1 cellular context compared by ENCODE assay signal in the genomic region with DNA sequence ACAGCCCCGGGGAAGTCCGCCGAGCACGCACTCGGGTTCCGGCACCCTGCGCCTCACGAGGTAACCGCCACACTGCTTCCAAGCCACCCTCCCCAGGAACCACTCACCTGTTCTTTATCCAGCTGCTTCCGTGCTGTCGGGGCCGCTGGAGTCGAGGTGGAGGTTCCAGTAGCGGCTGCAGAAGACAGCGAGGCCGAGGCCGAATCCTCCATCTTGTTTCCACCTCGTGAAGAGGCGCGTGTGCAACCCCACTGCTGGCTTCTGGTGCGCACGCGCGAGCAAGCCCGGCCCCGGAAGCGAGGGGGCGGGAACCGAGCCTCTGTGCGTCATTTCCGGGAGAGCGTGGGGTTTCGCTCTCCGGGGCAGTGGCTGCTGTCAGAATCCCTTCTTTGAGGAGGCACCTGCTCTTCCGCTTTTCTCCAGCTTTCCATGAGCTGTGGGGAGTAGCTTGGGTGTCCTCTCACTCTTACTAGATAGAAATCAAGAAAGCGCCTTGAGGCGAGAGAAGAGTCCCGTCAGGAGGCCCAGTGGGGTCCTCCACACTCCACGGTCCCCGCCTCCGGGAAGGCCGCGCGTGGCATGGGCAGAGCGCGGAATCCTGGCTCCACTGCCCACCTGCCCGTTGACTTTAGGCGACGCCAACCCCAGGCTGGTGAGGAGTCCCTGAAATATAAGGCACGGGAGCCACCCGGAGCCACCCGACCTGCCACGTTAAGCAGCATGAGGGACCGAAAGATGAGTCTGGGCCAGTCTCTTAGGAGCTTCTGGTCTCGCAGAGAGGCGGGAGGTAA.
A peak's percentile ranks its signal among the peaks of the same experiment; 100 is the strongest.
TF ChIP-seq lines count a peak whose summit lies in the region.

A gene (minus strand): TSS at position 242 of the 791 bp plus-strand sequence. CDS start 30 bp downstream, at position 212.

TF ChIP-seq in HepG2, 621 proteins besides CTCF, POLR2A, EP300 and RAD21 (continued from another document and continues in another):
- TF ChIP-seq, protein P1, sequence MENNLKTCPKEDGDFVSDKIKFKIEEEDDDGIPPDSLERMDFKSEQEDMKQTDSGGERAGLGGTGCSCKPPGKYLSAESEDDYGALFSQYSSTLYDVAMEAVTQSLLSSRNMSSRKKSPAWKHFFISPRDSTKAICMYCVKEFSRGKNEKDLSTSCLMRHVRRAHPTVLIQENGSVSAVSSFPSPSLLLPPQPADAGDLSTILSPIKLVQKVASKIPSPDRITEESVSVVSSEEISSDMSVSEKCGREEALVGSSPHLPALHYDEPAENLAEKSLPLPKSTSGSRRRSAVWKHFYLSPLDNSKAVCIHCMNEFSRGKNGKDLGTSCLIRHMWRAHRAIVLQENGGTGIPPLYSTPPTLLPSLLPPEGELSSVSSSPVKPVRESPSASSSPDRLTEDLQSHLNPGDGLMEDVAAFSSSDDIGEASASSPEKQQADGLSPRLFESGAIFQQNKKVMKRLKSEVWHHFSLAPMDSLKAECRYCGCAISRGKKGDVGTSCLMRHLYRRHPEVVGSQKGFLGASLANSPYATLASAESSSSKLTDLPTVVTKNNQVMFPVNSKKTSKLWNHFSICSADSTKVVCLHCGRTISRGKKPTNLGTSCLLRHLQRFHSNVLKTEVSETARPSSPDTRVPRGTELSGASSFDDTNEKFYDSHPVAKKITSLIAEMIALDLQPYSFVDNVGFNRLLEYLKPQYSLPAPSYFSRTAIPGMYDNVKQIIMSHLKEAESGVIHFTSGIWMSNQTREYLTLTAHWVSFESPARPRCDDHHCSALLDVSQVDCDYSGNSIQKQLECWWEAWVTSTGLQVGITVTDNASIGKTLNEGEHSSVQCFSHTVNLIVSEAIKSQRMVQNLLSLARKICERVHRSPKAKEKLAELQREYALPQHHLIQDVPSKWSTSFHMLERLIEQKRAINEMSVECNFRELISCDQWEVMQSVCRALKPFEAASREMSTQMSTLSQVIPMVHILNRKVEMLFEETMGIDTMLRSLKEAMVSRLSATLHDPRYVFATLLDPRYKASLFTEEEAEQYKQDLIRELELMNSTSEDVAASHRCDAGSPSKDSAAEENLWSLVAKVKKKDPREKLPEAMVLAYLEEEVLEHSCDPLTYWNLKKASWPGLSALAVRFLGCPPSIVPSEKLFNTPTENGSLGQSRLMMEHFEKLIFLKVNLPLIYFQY (CRISPR knock-in tag; IDR thresholded peaks at IDR 0.05; ENCODE audit: borderline replicate concordance) = peak; percentile 14; the same call in 1 of the 2 replicates
- TF ChIP-seq CBX5 (CRISPR knock-in tag; IDR thresholded peaks at IDR 0.05; ENCODE audit: borderline replicate concordance) (peak; percentile 41), KAT7 (CRISPR knock-in tag; IDR thresholded peaks at IDR 0.05; ENCODE audit: borderline replicate concordance) (peak; percentile 91; the same call in 1 of the 2 replicates), ZNF879 (CRISPR knock-in tag; IDR thresholded peaks at IDR 0.05) (0 out of 2 replicates have a peak, but pooled peaks have one; percentile 79), ZKSCAN8 (CRISPR knock-in tag; IDR thresholded peaks at IDR 0.05; ENCODE audit: borderline replicate concordance) (peak; percentile 47), SRSF9 (IDR thresholded peaks at IDR 0.05; ENCODE audit: borderline replicate concordance, insufficient read depth, low read depth, low read length, poor library complexity, severe bottlenecking) (no peak), ZNF543 (CRISPR knock-in tag; IDR thresholded peaks at IDR 0.05) (0 out of 2 replicates have a peak, but pooled peaks have one; percentile 95), ZNF572 (CRISPR knock-in tag; IDR thresholded peaks at IDR 0.05) (peak; percentile 26; the same call in 1 of the 2 replicates), ETV6 (CRISPR knock-in tag; conservative IDR thresholded peaks at IDR 0.05) (peak; percentile 95), ISX (CRISPR knock-in tag; conservative IDR thresholded peaks at IDR 0.05) (no peak), TEAD2 (CRISPR knock-in tag; IDR thresholded peaks at IDR 0.05) (no peak; the same call in 1 of the 2 replicates), IKZF4 (CRISPR knock-in tag; IDR thresholded peaks at IDR 0.05; ENCODE audit: borderline replicate concordance, low read depth, not compliant biosample characterization) (peak; percentile 99), RARA (CRISPR knock-in tag; IDR thresholded peaks at IDR 0.05) (peak; percentile 17), TSC22D2 (CRISPR knock-in tag; IDR thresholded peaks at IDR 0.05; ENCODE audit: borderline replicate concordance) (peak; percentile 94; the same call in 1 of the 2 replicates), ZNF674 (CRISPR knock-in tag; IDR thresholded peaks at IDR 0.05; ENCODE audit: low read depth) (peak; percentile 93; the same call in 1 of the 2 replicates), ZNF720 (CRISPR knock-in tag; IDR thresholded peaks at IDR 0.05) (no peak), MEIS1 (CRISPR knock-in tag; IDR thresholded peaks at IDR 0.05; ENCODE audit: borderline replicate concordance) (0 out of 2 replicates have a peak, but pooled peaks have one; percentile 88), ZNF768 (CRISPR knock-in tag; IDR thresholded peaks at IDR 0.05) (no peak; the same call in 1 of the 2 replicates), CBX2 (IDR thresholded peaks at IDR 0.05; ENCODE audit: low read depth, low read length) (no peak), CBX2 (CRISPR knock-in tag; IDR thresholded peaks at IDR 0.05; ENCODE audit: low read depth) (peak; percentile 89; the same call in 1 of the 2 replicates), RORA (CRISPR knock-in tag; IDR thresholded peaks at IDR 0.05) (no peak; the same call in 1 of the 2 replicates)
- TF ChIP-seq, protein P2, sequence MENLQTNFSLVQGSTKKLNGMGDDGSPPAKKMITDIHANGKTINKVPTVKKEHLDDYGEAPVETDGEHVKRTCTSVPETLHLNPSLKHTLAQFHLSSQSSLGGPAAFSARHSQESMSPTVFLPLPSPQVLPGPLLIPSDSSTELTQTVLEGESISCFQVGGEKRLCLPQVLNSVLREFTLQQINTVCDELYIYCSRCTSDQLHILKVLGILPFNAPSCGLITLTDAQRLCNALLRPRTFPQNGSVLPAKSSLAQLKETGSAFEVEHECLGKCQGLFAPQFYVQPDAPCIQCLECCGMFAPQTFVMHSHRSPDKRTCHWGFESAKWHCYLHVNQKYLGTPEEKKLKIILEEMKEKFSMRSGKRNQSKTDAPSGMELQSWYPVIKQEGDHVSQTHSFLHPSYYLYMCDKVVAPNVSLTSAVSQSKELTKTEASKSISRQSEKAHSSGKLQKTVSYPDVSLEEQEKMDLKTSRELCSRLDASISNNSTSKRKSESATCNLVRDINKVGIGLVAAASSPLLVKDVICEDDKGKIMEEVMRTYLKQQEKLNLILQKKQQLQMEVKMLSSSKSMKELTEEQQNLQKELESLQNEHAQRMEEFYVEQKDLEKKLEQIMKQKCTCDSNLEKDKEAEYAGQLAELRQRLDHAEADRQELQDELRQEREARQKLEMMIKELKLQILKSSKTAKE (CRISPR knock-in tag; IDR thresholded peaks at IDR 0.05; ENCODE audit: borderline replicate concordance) = no peak
- TF ChIP-seq, protein P3, sequence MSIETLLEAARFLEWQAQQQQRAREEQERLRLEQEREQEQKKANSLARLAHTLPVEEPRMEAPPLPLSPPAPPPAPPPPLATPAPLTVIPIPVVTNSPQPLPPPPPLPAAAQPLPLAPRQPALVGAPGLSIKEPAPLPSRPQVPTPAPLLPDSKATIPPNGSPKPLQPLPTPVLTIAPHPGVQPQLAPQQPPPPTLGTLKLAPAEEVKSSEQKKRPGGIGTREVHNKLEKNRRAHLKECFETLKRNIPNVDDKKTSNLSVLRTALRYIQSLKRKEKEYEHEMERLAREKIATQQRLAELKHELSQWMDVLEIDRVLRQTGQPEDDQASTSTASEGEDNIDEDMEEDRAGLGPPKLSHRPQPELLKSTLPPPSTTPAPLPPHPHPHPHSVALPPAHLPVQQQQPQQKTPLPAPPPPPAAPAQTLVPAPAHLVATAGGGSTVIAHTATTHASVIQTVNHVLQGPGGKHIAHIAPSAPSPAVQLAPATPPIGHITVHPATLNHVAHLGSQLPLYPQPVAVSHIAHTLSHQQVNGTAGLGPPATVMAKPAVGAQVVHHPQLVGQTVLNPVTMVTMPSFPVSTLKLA (IDR thresholded peaks at IDR 0.05) = peak; percentile 94
- TF ChIP-seq, protein P4, sequence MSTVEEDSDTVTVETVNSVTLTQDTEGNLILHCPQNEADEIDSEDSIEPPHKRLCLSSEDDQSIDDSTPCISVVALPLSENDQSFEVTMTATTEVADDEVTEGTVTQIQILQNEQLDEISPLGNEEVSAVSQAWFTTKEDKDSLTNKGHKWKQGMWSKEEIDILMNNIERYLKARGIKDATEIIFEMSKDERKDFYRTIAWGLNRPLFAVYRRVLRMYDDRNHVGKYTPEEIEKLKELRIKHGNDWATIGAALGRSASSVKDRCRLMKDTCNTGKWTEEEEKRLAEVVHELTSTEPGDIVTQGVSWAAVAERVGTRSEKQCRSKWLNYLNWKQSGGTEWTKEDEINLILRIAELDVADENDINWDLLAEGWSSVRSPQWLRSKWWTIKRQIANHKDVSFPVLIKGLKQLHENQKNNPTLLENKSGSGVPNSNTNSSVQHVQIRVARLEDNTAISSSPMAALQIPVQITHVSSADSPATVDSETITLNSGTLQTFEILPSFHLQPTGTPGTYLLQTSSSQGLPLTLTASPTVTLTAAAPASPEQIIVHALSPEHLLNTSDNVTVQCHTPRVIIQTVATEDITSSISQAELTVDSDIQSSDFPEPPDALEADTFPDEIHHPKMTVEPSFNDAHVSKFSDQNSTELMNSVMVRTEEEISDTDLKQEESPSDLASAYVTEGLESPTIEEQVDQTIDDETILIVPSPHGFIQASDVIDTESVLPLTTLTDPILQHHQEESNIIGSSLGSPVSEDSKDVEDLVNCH (CRISPR knock-in tag; IDR thresholded peaks at IDR 0.05) = no peak
- TF ChIP-seq, protein P5, sequence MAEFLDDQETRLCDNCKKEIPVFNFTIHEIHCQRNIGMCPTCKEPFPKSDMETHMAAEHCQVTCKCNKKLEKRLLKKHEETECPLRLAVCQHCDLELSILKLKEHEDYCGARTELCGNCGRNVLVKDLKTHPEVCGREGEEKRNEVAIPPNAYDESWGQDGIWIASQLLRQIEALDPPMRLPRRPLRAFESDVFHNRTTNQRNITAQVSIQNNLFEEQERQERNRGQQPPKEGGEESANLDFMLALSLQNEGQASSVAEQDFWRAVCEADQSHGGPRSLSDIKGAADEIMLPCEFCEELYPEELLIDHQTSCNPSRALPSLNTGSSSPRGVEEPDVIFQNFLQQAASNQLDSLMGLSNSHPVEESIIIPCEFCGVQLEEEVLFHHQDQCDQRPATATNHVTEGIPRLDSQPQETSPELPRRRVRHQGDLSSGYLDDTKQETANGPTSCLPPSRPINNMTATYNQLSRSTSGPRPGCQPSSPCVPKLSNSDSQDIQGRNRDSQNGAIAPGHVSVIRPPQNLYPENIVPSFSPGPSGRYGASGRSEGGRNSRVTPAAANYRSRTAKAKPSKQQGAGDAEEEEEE (CRISPR knock-in tag; IDR thresholded peaks at IDR 0.05; ENCODE audit: borderline replicate concordance) = peak; percentile 98
- TF ChIP-seq, protein P6, sequence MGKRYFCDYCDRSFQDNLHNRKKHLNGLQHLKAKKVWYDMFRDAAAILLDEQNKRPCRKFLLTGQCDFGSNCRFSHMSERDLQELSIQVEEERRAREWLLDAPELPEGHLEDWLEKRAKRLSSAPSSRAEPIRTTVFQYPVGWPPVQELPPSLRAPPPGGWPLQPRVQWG (CRISPR knock-in tag; IDR thresholded peaks at IDR 0.05; ENCODE audit: borderline replicate concordance, low read depth) = peak; percentile 67; the same call in 1 of the 2 replicates
- TF ChIP-seq, protein P7, sequence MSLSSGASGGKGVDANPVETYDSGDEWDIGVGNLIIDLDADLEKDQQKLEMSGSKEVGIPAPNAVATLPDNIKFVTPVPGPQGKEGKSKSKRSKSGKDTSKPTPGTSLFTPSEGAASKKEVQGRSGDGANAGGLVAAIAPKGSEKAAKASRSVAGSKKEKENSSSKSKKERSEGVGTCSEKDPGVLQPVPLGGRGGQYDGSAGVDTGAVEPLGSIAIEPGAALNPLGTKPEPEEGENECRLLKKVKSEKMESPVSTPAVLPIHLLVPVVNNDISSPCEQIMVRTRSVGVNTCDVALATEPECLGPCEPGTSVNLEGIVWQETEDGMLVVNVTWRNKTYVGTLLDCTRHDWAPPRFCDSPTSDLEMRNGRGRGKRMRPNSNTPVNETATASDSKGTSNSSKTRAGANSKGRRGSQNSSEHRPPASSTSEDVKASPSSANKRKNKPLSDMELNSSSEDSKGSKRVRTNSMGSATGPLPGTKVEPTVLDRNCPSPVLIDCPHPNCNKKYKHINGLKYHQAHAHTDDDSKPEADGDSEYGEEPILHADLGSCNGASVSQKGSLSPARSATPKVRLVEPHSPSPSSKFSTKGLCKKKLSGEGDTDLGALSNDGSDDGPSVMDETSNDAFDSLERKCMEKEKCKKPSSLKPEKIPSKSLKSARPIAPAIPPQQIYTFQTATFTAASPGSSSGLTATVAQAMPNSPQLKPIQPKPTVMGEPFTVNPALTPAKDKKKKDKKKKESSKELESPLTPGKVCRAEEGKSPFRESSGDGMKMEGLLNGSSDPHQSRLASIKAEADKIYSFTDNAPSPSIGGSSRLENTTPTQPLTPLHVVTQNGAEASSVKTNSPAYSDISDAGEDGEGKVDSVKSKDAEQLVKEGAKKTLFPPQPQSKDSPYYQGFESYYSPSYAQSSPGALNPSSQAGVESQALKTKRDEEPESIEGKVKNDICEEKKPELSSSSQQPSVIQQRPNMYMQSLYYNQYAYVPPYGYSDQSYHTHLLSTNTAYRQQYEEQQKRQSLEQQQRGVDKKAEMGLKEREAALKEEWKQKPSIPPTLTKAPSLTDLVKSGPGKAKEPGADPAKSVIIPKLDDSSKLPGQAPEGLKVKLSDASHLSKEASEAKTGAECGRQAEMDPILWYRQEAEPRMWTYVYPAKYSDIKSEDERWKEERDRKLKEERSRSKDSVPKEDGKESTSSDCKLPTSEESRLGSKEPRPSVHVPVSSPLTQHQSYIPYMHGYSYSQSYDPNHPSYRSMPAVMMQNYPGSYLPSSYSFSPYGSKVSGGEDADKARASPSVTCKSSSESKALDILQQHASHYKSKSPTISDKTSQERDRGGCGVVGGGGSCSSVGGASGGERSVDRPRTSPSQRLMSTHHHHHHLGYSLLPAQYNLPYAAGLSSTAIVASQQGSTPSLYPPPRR (CRISPR knock-in tag; IDR thresholded peaks at IDR 0.05; ENCODE audit: borderline replicate concordance) = peak; percentile 73
- TF ChIP-seq, protein P8, sequence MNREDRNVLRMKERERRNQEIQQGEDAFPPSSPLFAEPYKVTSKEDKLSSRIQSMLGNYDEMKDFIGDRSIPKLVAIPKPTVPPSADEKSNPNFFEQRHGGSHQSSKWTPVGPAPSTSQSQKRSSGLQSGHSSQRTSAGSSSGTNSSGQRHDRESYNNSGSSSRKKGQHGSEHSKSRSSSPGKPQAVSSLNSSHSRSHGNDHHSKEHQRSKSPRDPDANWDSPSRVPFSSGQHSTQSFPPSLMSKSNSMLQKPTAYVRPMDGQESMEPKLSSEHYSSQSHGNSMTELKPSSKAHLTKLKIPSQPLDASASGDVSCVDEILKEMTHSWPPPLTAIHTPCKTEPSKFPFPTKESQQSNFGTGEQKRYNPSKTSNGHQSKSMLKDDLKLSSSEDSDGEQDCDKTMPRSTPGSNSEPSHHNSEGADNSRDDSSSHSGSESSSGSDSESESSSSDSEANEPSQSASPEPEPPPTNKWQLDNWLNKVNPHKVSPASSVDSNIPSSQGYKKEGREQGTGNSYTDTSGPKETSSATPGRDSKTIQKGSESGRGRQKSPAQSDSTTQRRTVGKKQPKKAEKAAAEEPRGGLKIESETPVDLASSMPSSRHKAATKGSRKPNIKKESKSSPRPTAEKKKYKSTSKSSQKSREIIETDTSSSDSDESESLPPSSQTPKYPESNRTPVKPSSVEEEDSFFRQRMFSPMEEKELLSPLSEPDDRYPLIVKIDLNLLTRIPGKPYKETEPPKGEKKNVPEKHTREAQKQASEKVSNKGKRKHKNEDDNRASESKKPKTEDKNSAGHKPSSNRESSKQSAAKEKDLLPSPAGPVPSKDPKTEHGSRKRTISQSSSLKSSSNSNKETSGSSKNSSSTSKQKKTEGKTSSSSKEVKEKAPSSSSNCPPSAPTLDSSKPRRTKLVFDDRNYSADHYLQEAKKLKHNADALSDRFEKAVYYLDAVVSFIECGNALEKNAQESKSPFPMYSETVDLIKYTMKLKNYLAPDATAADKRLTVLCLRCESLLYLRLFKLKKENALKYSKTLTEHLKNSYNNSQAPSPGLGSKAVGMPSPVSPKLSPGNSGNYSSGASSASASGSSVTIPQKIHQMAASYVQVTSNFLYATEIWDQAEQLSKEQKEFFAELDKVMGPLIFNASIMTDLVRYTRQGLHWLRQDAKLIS (CRISPR knock-in tag; IDR thresholded peaks at IDR 0.05) = no peak; the same call in 1 of the 2 replicates
